Comparison of ENCODE assay signal across 8 cellular contexts in genomic region chr22:28442264-28442950, GRCh38.
A peak's percentile ranks its signal among the peaks of the same experiment; 100 is the strongest.
DNase-seq lines count a peak whose midpoint lies in the region; ATAC-seq lines count a peak whose summit lies in the region.

No MANE protein-coding gene starts in this region.

- H3K36me3 ChIP-seq in ES-I3 (ENCODE audit: insufficient read depth, low read length) = no peaks in the 10 kb centered on the region
- no peaks in the 10 kb centered on the region for H3K36me3 ChIP-seq in Karpas-422 (ENCODE audit: insufficient read depth, low read length)

- peak; percentile 63 for DNase-seq in Karpas-422
- peak; percentile 40 to 52 for DNase-seq in activated CD4-positive, alpha-beta T cell treated with anti-CD3 and anti-CD28 coated beads, Interleukin-2, amount 50 U/mL, for 24 hours (ENCODE audit: low read depth in 1 of 2, low spot score in 1 of 2)
- peak; percentile 62 for DNase-seq in dedifferentiated amniotic fluid mesenchymal stem cell (ENCODE audit: extremely low spot score)
- DNase-seq in left colon = peak; percentile 73 to 80
- DNase-seq in stimulated activated CD4-positive, alpha-beta T cell treated with anti-CD3 and anti-CD28 coated beads, Interleukin-15, amount 100 ng/mL, for 48 hours (ENCODE audit: low read depth in 2 of 2) = peak; percentile 67 to 70
- DNase-seq in T1000 (lab: John Stamatoyannopoulos, UW) = no peak

- H3K4me2 ChIP-seq in Karpas-422 (ENCODE audit: low read depth, low read length, poor library complexity, severe bottlenecking) = no peak overlapping the region

- H3K4me3 ChIP-seq in Karpas-422 (ENCODE audit: low read length) = no peak overlapping the region

- H3K9ac ChIP-seq in ES-I3 (ENCODE audit: low read depth, low read length) (peak overlapping the region; percentile 76), Karpas-422 (ENCODE audit: low read length) (no peak overlapping the region)

- H3K27ac ChIP-seq in Karpas-422 (ENCODE audit: low read length) = no peak overlapping the region

- no peaks in the 10 kb centered on the region for H3K9me3 ChIP-seq in ES-I3 (ENCODE audit: control insufficient read depth, insufficient read depth, low read length)
- H3K9me3 ChIP-seq in Karpas-422 (ENCODE audit: low read length) = no peaks in the 10 kb centered on the region

- no peaks in the 10 kb centered on the region for H3K27me3 ChIP-seq in Karpas-422 (ENCODE audit: low read length)

- H4K20me1 ChIP-seq in Karpas-422 (ENCODE audit: insufficient read depth, low read depth, low read length) = peaks cover 36% of the 10 kb centered on the region

- no peaks in the 10 kb centered on the region for H3K79me2 ChIP-seq in Karpas-422 (ENCODE audit: low read length)

- no peaks in the 10 kb centered on the region for H3K9me2 ChIP-seq in Karpas-422 (replicated peaks; ENCODE audit: insufficient read depth, low read length)

- ATAC-seq in left colon (peak; percentile 89), HG02798 (IDR thresholded peaks at IDR 0.05; ENCODE audit: poor library complexity, unreplicated experiment) (no peak)

- H3K4me1 ChIP-seq in ES-I3 (ENCODE audit: insufficient read depth, low read length) (no peaks in the 10 kb centered on the region; the same call in 1 of the 2 replicates), Karpas-422 (ENCODE audit: low read length) (0 out of 2 replicates have a peak, but pooled peaks cover 3% of the 10 kb centered on the region)

- intact Hi-C loops in left colon (cut with DNase I, micrococcal nuclease) = loop anchor here in 1 of 2 donors (10.0 kb wide), 1 partner anchor 388 kb away; no protein-coding TSS in a partner anchor

- no peak overlapping the region for H2AFZ ChIP-seq in Karpas-422 (ENCODE audit: low read length)
